Comparison of ENCODE assay signal across 13 cellular contexts in the genomic region with DNA sequence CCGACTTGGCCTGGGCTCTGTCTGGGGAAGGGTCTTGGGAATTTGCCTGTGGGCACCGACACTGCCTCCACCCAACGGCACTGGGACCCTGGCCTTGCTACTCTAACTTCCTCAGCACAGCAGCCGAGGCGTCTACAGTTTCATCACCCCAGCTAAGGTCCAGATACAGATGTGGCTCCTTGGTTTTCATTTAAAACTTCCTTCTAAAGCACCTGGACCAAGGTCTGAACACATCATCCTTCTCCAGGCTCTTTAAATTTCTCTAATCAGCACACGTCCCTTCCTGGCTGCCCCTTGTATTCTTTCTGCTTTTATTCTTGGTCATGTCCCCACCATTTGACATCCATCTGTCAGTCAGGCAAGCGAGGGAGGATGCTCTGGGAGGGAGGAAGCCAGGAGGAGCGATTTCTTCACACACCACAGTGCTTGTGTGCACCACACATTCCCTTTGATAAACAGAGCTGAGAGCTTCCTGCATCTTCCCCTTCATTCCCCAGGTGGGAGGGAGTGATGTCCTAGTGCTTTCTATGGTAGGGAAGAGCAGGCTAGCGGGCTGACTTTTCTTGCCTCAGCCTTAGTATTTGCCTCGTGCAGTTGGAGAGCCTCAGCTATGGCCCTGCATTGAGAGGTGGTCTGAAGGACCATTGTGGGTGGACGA. TPM values are rescaled to one million over a fixed set of nuclear protein-coding genes. Genes with fewer than 3 reads are reported as not detected.
A peak's percentile ranks its signal among the peaks of the same experiment; 100 is the strongest.
DNase-seq lines count a peak whose midpoint lies in the region; ATAC-seq and TF ChIP-seq lines count a peak whose summit lies in the region.
"Had no signal": no experiment of that assay in that cellular context is flagged by ENCODE, and none has a peak within 500 bp of the region (broad histone marks: within the 10 kb centered on the region; RNA-seq: fewer than 3 reads in every experiment).

No MANE protein-coding gene starts in this region.

- WGBS in gastroesophageal sphincter (ENCODE audit: low coverage in 1 of 2), 2 donors = 57 to 73% methylated on average over 6 to 7 of the region's 11 CpGs

- no peaks in the 10 kb centered on the region for H3K27me3 ChIP-seq in gastroesophageal sphincter

- H3K27ac Mint-ChIP-seq in T-helper 1 cell treated with Interleukin-12 subunit alpha and Interleukin-12 subunit beta and Interleukin-4 antibody, amounts not matched to agents 30 μg/mL and 1 μg/mL, for 36 hours = peak overlapping the region; percentile 65
- peak overlapping the region; percentile 97 for H3K27ac Mint-ChIP-seq in activated CD8-positive, alpha-beta T cell treated with anti-CD3 and anti-CD28 coated beads for 36 hours
- H3K27ac Mint-ChIP-seq in stimulated activated effector memory CD8-positive, alpha-beta T cell treated with anti-CD3 and anti-CD28 coated beads, Interleukin-12 subunit alpha, Interleukin-12 subunit beta, amount 100 ng/mL, for 72 hours = peak overlapping the region; percentile 79

- CTCF ChIA-PET in activated CD8-positive, alpha-beta T cell treated with anti-CD3 and anti-CD28 coated beads for 36 hours (lab: Charles Lee) = interaction anchor here (0.8 to 14.1 kb wide), 22 partner anchors 10 to 473 kb away, joined by 3 to 216 read pairs (median 6); a partner anchor contains a TSS

- H3K9me3 ChIP-seq in gastroesophageal sphincter = no peaks in the 10 kb centered on the region

- ATAC-seq in activated CD8-positive, alpha-beta T cell treated with anti-CD3 and anti-CD28 coated beads for 36 hours = no peak
- ATAC-seq in gastroesophageal sphincter (no peak), SK-N-SH treated with all-trans-retinoic acid at 6 μM for 48 hours (no peak)
- ATAC-seq in stimulated activated effector memory CD8-positive, alpha-beta T cell treated with anti-CD3 and anti-CD28 coated beads, Interleukin-12 subunit alpha, Interleukin-12 subunit beta, amount 100 ng/mL, for 72 hours = no peak

- peaks cover 3% of the 10 kb centered on the region for H3K9me3 Mint-ChIP-seq in T-helper 1 cell treated with Interleukin-12 subunit alpha and Interleukin-12 subunit beta and Interleukin-4 antibody, amounts not matched to agents 30 μg/mL and 1 μg/mL, for 36 hours
- no peaks in the 10 kb centered on the region for H3K9me3 Mint-ChIP-seq in activated CD8-positive, alpha-beta T cell treated with anti-CD3 and anti-CD28 coated beads for 36 hours
- no peaks in the 10 kb centered on the region for H3K9me3 Mint-ChIP-seq in stimulated activated effector memory CD8-positive, alpha-beta T cell treated with anti-CD3 and anti-CD28 coated beads, Interleukin-12 subunit alpha, Interleukin-12 subunit beta, amount 100 ng/mL, for 72 hours

- intact Hi-C loops in activated CD8-positive, alpha-beta T cell treated with anti-CD3 and anti-CD28 coated beads for 36 hours (cut with micrococcal nuclease) = loop anchor here (5.0 kb wide), 1 partner anchor 99 kb away; no protein-coding TSS in a partner anchor

- peaks cover 9 to 99% (median 38%) of the 10 kb centered on the region in 3 donors for H3K4me1 ChIP-seq in gastroesophageal sphincter

- peaks cover 78% of the 10 kb centered on the region for H3K36me3 Mint-ChIP-seq in T-helper 1 cell treated with Interleukin-12 subunit alpha and Interleukin-12 subunit beta and Interleukin-4 antibody, amounts not matched to agents 30 μg/mL and 1 μg/mL, for 36 hours (ENCODE audit: low read depth)
- peaks cover 86% of the 10 kb centered on the region for H3K36me3 Mint-ChIP-seq in activated CD8-positive, alpha-beta T cell treated with anti-CD3 and anti-CD28 coated beads for 36 hours (ENCODE audit: low read depth)
- H3K36me3 Mint-ChIP-seq in stimulated activated effector memory CD8-positive, alpha-beta T cell treated with anti-CD3 and anti-CD28 coated beads, Interleukin-12 subunit alpha, Interleukin-12 subunit beta, amount 100 ng/mL, for 72 hours = peaks cover 100% of the 10 kb centered on the region

- peak overlapping the region; percentile 1 to 94 (median 88) for H3K27ac ChIP-seq in gastroesophageal sphincter
- H3K27ac ChIP-seq: 22Rv1 had no signal

- TF ChIP-seq POLR2A in gastroesophageal sphincter (IDR thresholded peaks at IDR 0.05) = no peak

- POLR2A ChIA-PET in activated CD8-positive, alpha-beta T cell treated with anti-CD3 and anti-CD28 coated beads for 36 hours (lab: Charles Lee) = interaction anchor here (0.9 to 19.3 kb wide), 10 partner anchors 13 to 236 kb away, joined by 3 to 440 read pairs (median 4); a partner anchor contains a TSS

- H3K36me3 ChIP-seq in gastroesophageal sphincter = peaks cover 0 to 44% of the 10 kb centered on the region in 2 donors

- H3K4me3 ChIP-seq in gastroesophageal sphincter = no peak overlapping the region

- peaks cover 73% of the 10 kb centered on the region for H3K4me1 Mint-ChIP-seq in T-helper 1 cell treated with Interleukin-12 subunit alpha and Interleukin-12 subunit beta and Interleukin-4 antibody, amounts not matched to agents 30 μg/mL and 1 μg/mL, for 36 hours (ENCODE audit: low read depth)
- H3K4me1 Mint-ChIP-seq in activated CD8-positive, alpha-beta T cell treated with anti-CD3 and anti-CD28 coated beads for 36 hours (ENCODE audit: low read depth) = peaks cover 88% of the 10 kb centered on the region
- peaks cover 86% of the 10 kb centered on the region for H3K4me1 Mint-ChIP-seq in stimulated activated effector memory CD8-positive, alpha-beta T cell treated with anti-CD3 and anti-CD28 coated beads, Interleukin-12 subunit alpha, Interleukin-12 subunit beta, amount 100 ng/mL, for 72 hours

- no peaks in the 10 kb centered on the region for H3K27me3 Mint-ChIP-seq in T-helper 1 cell treated with Interleukin-12 subunit alpha and Interleukin-12 subunit beta and Interleukin-4 antibody, amounts not matched to agents 30 μg/mL and 1 μg/mL, for 36 hours (ENCODE audit: low read depth)
- H3K27me3 Mint-ChIP-seq in activated CD8-positive, alpha-beta T cell treated with anti-CD3 and anti-CD28 coated beads for 36 hours = no peaks in the 10 kb centered on the region

- TF ChIP-seq CTCF in activated CD8-positive, alpha-beta T cell treated with anti-CD3 and anti-CD28 coated beads for 36 hours (IDR thresholded peaks at IDR 0.05) = no peak
- TF ChIP-seq CTCF in gastroesophageal sphincter (IDR thresholded peaks at IDR 0.05) = no peak

- DNase-seq in T-helper 1 cell (no peak), NCI-H2107 treated with DMSO at 0.1 percent for 48 hours (lab: John Stamatoyannopoulos, UW; ENCODE audit: unreplicated experiment) (no peak), kidney tubule cell (ENCODE audit: low spot score) (no peak)
- DNase-seq in activated CD8-positive, alpha-beta T cell treated with anti-CD3 and anti-CD28 coated beads for 36 hours = no peak
- DNase-seq in stimulated activated effector memory CD8-positive, alpha-beta T cell treated with anti-CD3 and anti-CD28 coated beads, Interleukin-12 subunit alpha, Interleukin-12 subunit beta, amount 100 ng/mL, for 72 hours (ENCODE audit: low spot score in 2 of 2) = no peak
- DNase-seq: DMS 273 treated with DMSO at 0.1 percent for 48 hours, H7, NCI-H187 treated with DMSO at 0.1 percent for 48 hours, small intestine had no signal

- no peak for TF ChIP-seq EP300 in gastroesophageal sphincter (IDR thresholded peaks at IDR 0.05)

- H3K4me3 Mint-ChIP-seq in T-helper 1 cell treated with Interleukin-12 subunit alpha and Interleukin-12 subunit beta and Interleukin-4 antibody, amounts not matched to agents 30 μg/mL and 1 μg/mL, for 36 hours = peak overlapping the region; percentile 11
- peak overlapping the region; percentile 78 for H3K4me3 Mint-ChIP-seq in activated CD8-positive, alpha-beta T cell treated with anti-CD3 and anti-CD28 coated beads for 36 hours
- peak overlapping the region; percentile 76 for H3K4me3 Mint-ChIP-seq in stimulated activated effector memory CD8-positive, alpha-beta T cell treated with anti-CD3 and anti-CD28 coated beads, Interleukin-12 subunit alpha, Interleukin-12 subunit beta, amount 100 ng/mL, for 72 hours

TF ChIP-seq in SK-N-SH treated with all-trans-retinoic acid at 6 μM for 48 hours, 23 proteins besides CTCF, POLR2A, EP300 and RAD21 (continues in another document):
- TF ChIP-seq, protein P1, sequence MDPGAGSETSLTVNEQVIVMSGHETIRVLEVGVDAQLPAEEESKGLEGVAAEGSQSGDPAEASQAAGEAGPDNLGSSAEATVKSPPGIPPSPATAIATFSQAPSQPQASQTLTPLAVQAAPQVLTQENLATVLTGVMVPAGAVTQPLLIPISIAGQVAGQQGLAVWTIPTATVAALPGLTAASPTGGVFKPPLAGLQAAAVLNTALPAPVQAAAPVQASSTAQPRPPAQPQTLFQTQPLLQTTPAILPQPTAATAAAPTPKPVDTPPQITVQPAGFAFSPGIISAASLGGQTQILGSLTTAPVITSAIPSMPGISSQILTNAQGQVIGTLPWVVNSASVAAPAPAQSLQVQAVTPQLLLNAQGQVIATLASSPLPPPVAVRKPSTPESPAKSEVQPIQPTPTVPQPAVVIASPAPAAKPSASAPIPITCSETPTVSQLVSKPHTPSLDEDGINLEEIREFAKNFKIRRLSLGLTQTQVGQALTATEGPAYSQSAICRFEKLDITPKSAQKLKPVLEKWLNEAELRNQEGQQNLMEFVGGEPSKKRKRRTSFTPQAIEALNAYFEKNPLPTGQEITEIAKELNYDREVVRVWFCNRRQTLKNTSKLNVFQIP (CRISPR knock-in tag; IDR thresholded peaks at IDR 0.05; ENCODE audit: borderline replicate concordance, low read depth) = no peak
- TF ChIP-seq, protein P2, sequence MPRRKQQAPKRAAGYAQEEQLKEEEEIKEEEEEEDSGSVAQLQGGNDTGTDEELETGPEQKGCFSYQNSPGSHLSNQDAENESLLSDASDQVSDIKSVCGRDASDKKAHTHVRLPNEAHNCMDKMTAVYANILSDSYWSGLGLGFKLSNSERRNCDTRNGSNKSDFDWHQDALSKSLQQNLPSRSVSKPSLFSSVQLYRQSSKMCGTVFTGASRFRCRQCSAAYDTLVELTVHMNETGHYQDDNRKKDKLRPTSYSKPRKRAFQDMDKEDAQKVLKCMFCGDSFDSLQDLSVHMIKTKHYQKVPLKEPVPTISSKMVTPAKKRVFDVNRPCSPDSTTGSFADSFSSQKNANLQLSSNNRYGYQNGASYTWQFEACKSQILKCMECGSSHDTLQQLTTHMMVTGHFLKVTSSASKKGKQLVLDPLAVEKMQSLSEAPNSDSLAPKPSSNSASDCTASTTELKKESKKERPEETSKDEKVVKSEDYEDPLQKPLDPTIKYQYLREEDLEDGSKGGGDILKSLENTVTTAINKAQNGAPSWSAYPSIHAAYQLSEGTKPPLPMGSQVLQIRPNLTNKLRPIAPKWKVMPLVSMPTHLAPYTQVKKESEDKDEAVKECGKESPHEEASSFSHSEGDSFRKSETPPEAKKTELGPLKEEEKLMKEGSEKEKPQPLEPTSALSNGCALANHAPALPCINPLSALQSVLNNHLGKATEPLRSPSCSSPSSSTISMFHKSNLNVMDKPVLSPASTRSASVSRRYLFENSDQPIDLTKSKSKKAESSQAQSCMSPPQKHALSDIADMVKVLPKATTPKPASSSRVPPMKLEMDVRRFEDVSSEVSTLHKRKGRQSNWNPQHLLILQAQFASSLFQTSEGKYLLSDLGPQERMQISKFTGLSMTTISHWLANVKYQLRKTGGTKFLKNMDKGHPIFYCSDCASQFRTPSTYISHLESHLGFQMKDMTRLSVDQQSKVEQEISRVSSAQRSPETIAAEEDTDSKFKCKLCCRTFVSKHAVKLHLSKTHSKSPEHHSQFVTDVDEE (CRISPR knock-in tag; IDR thresholded peaks at IDR 0.05) = no peak
- no peak for TF ChIP-seq SNAI2 (CRISPR knock-in tag; IDR thresholded peaks at IDR 0.05)

RNA-seq across cellular contexts. Expression of a gene that starts 6.9 kb away (rescaled TPM):
- 100 to 1,000 TPM; 127 to 130 TPM for total RNA-seq in activated CD8-positive, alpha-beta T cell treated with anti-CD3 and anti-CD28 coated beads for 36 hours
- 100 to 1,000 TPM in 3 of 4 donors, 10 to 100 TPM in 1; 62.3 to 509 (median 348) TPM for total RNA-seq in gastroesophageal sphincter

Comparison
In these comparisons a context has a peak if more than half of its experiments do, and no peak if none do; other contexts are left out.
1. H3K4me3 Mint-ChIP-seq: peak in every context shown above with its lines; median percentile 78 in activated CD8-positive, alpha-beta T cell treated with anti-CD3 and anti-CD28 coated beads for 36 hours; 76 in stimulated activated effector memory CD8-positive, alpha-beta T cell treated with anti-CD3 and anti-CD28 coated beads, Interleukin-12 subunit alpha, Interleukin-12 subunit beta, amount 100 ng/mL, for 72 hours; 11 in T-helper 1 cell treated with Interleukin-12 subunit alpha and Interleukin-12 subunit beta and Interleukin-4 antibody, amounts not matched to agents 30 μg/mL and 1 μg/mL, for 36 hours.